ENCODE assay signal across 8 cellular contexts in genomic region chr3:40971191-40972168, GRCh38.
DNase-seq lines count a peak whose midpoint lies in the region; ATAC-seq, FAIRE-seq and TF ChIP-seq lines count a peak whose summit lies in the region.

No MANE protein-coding gene starts in this region.

- WGBS in heart left ventricle, 4 donors, result 16 to 19% (median 18%) methylated on average over 10 of the region's 10 CpGs

- H3K4me3 Mint-ChIP-seq in activated T-cell treated with anti-CD3 and anti-CD28 coated beads, Interleukin-2, amount 50 U/mL, for 4 hours, result peak overlapping the region; percentile 3

- no peaks in the 10 kb centered on the region for H3K36me3 Mint-ChIP-seq in activated T-cell treated with anti-CD3 and anti-CD28 coated beads, Interleukin-2, amount 50 U/mL, for 4 hours (ENCODE audit: insufficient read depth)

- H3K4me3 ChIP-seq in heart left ventricle, result no peak overlapping the region
- no peak overlapping the region for H3K4me3 ChIP-seq in skeletal muscle cell (ENCODE audit: low read depth, low read length)

- no peaks in the 10 kb centered on the region for H3K9me3 ChIP-seq in heart left ventricle

- H3K9me3 Mint-ChIP-seq in activated T-cell treated with anti-CD3 and anti-CD28 coated beads, Interleukin-2, amount 50 U/mL, for 4 hours, result no peaks in the 10 kb centered on the region

- TF ChIP-seq CTCF in heart left ventricle (IDR thresholded peaks at IDR 0.05), result peak in 1 of 12 donors; percentile 13

- H3K4me1 ChIP-seq in heart left ventricle, result peaks cover 8 to 63% (median 54%) of the 10 kb centered on the region in 12 donors

- DNase-seq in A172 (ENCODE audit: low spot score), result peak; percentile 94
- DNase-seq in GM12892 (ENCODE audit: insufficient read length), result peak; percentile 25
- DNase-seq in NCI-H1105 treated with DMSO at 0.1 percent for 48 hours (lab: John Stamatoyannopoulos, UW), result peak; percentile 40
- DNase-seq in activated T-cell treated with anti-CD3 and anti-CD28 coated beads, Interleukin-2, amount 50 U/mL, for 4 hours, result no peak
- DNase-seq in heart left ventricle, result peak; percentile 64 to 85 (median 76)
- peak; percentile 97 for DNase-seq in skeletal muscle cell (ENCODE audit: low read depth)
- no peak for DNase-seq in effector CD4-positive, alpha-beta T cell

- H3K36me3 ChIP-seq in heart left ventricle, result no peaks in the 10 kb centered on the region

- intact Hi-C loops in heart left ventricle (cut with DNase I), result loop anchor here in 8 of 10 donors (5.0 to 10.0 kb wide), 11 partner anchors 94 to 1133 kb away; partner anchors contain the start of gene CTNNB1 (in 4 of the 8)

- H3K27me3 ChIP-seq in heart left ventricle, result no peaks in the 10 kb centered on the region

- H3K4me1 Mint-ChIP-seq in activated T-cell treated with anti-CD3 and anti-CD28 coated beads, Interleukin-2, amount 50 U/mL, for 4 hours (ENCODE audit: low read depth), result peaks cover 13% of the 10 kb centered on the region

- peaks cover 19% of the 10 kb centered on the region for H3K27me3 Mint-ChIP-seq in activated T-cell treated with anti-CD3 and anti-CD28 coated beads, Interleukin-2, amount 50 U/mL, for 4 hours (ENCODE audit: low read depth)

- peak overlapping the region; percentile 35 to 88 (median 72) for H3K27ac ChIP-seq in heart left ventricle

- TF ChIP-seq POLR2A in GM12892 (IDR thresholded peaks at IDR 0.05; ENCODE audit: low read depth, low read length) (no peak), heart left ventricle (IDR thresholded peaks at IDR 0.05) (no peak)

- ATAC-seq in HG02763 (IDR thresholded peaks at IDR 0.05; ENCODE audit: unreplicated experiment), result peak; percentile 97
- ATAC-seq in activated T-cell treated with anti-CD3 and anti-CD28 coated beads, Interleukin-2, amount 50 U/mL, for 4 hours, result peak; percentile 80 to 87
- peak; percentile 80 to 96 (median 94) for ATAC-seq in heart left ventricle

- FAIRE-seq in GM12892 (lab: Jason Lieb, UNC), result peak; percentile 96

Comparison
In these comparisons a context has a peak if more than half of its experiments do, and no peak if none do; other contexts are left out.
1. DNase-seq: peak in A172 (single experiment), GM12892 (single experiment), NCI-H1105 treated with DMSO at 0.1 percent for 48 hours (single experiment), heart left ventricle (5 of 5) and skeletal muscle cell (single experiment); none in activated T-cell treated with anti-CD3 and anti-CD28 coated beads, Interleukin-2, amount 50 U/mL, for 4 hours (single experiment) and effector CD4-positive, alpha-beta T cell (single experiment).
2. Peak in every context shown above with its lines, with median percentiles within 50 percentile points of each other: ATAC-seq.